ENCODE assay signal across 8 cellular contexts in the genomic region with DNA sequence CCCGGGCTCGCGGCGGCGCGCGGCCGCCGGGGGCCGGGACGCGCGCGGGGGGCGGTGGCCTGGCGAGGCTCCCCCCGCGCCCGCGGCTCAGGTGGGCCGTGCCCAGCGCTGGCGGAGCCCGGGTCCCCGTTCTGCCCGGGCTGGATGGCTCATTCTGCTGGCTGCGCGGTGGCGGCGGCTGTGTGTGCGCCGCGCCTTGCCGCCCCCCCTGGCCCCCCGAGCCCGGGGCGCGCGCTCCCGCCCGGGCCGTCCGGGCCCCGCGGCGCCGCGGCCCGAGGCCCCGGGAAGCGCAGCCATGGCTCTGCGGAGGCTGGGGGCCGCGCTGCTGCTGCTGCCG. TPM values are rescaled to one million over a fixed set of nuclear protein-coding genes. Genes with fewer than 3 reads are reported as not detected.
DNase-seq lines count a peak whose midpoint lies in the region; ATAC-seq and TF ChIP-seq lines count a peak whose summit lies in the region.

EPHB2 (plus strand) TSS at position 152 of the 337 bp plus-strand sequence; CDS start at position 296, 144 bp downstream.

- no peaks in the 10 kb centered on the region for H3K79me2 ChIP-seq in GM23338 (replicated peaks; ENCODE audit: insufficient read depth)

- H3K4me3 ChIP-seq in GM23338 = peak within 1 kb of the TSS; percentile 62
- H3K4me3 ChIP-seq in SJCRH30 = peak within 1 kb of the TSS; percentile 74
- H3K4me3 ChIP-seq in coronary artery = peak within 1 kb of the TSS; percentile 81
- peak within 1 kb of the TSS; percentile 30 for H3K4me3 ChIP-seq in lung
- peak within 1 kb of the TSS; percentile 43 to 60 (median 49) for H3K4me3 ChIP-seq in stomach

- H3K4me1 ChIP-seq in GM23338 (ENCODE audit: insufficient read depth) (no peaks in the 10 kb centered on the region; the same call in 1 of the 2 replicates), SJCRH30 (peaks cover 14% of the 10 kb centered on the region), lung (ENCODE audit: control insufficient read depth in 2 of 2, insufficient read depth in 2 of 2, low read length in 2 of 2) (peaks cover 0 to 2% of the 10 kb centered on the region in 2 donors), stomach (peaks cover 12 to 27% (median 18%) of the 10 kb centered on the region in 4 donors)

- peak within 1 kb of the TSS; percentile 73 for H3K4me3 Mint-ChIP-seq in GM23338

- peak; percentile 93 for DNase-seq in AG20443 (ENCODE audit: low spot score)
- peak; percentile 55 for DNase-seq in GM23338 (ENCODE audit: low spot score)
- DNase-seq in SJCRH30 = peak; percentile 60
- no peak for DNase-seq in coronary artery (ENCODE audit: low spot score)
- DNase-seq in lung (ENCODE audit: low spot score) = no peak
- DNase-seq in stomach = peak; percentile 27
- no peak for DNase-seq in cortex of kidney (lab: John Stamatoyannopoulos, UW)

- TF ChIP-seq POLR2A in stomach (IDR thresholded peaks at IDR 0.05) = no peak

- TF ChIP-seq CTCF in GM23338 (conservative IDR thresholded peaks at IDR 0.05; ENCODE audit: low read depth in 2 of 2) (no peak), coronary artery (IDR thresholded peaks at IDR 0.05) (no peak), lung (IDR thresholded peaks at IDR 0.05; ENCODE audit: control extremely low read depth, extremely low read depth) (no peak), stomach (IDR thresholded peaks at IDR 0.05) (no peak)

- H3K27ac ChIP-seq in GM23338 (ENCODE audit: low read depth) (no peak within 1 kb of the TSS), SJCRH30 (peak within 1 kb of the TSS; percentile 49), coronary artery (peak within 1 kb of the TSS in 1 of 2 donors; percentile 68), lung (ENCODE audit: low read depth in 1 of 2, low read length in 1 of 2) (no peak within 1 kb of the TSS), stomach (no peak within 1 kb of the TSS)

- H3K4me1 Mint-ChIP-seq in GM23338 = peaks cover 6% of the 10 kb centered on the region

- H4K20me1 ChIP-seq in GM23338 (replicated peaks; ENCODE audit: insufficient read depth) = no peaks in the 10 kb centered on the region

- WGBS in lung, 2 donors = 0 to 1% methylated on average over 6 to 55 of the region's 55 CpGs
- 0 to 1% (median 1%) methylated on average over 1 to 55 of the region's 55 CpGs; no CpG with 5 or more reads in 1 of the 5 donors for WGBS in stomach, 5 donors

- no peaks in the 10 kb centered on the region for H3F3A ChIP-seq in GM23338 (replicated peaks; ENCODE audit: low read depth)

- H3K9me3 Mint-ChIP-seq in GM23338 = no peaks in the 10 kb centered on the region; the same call in 1 of the 3 replicates

- H3K27ac Mint-ChIP-seq in GM23338 = no peak within 1 kb of the TSS

- peak within 1 kb of the TSS; percentile 91 for H2AFZ ChIP-seq in GM23338

- H3K27me3 ChIP-seq in GM23338 (ENCODE audit: insufficient read depth) (peaks cover 29% of the 10 kb centered on the region), SJCRH30 (no peaks in the 10 kb centered on the region), lung (ENCODE audit: control insufficient read depth, insufficient read depth) (no peaks in the 10 kb centered on the region), stomach (peaks cover 0 to 64% (median 43%) of the 10 kb centered on the region in 3 donors)

- H3K36me3 ChIP-seq in GM23338 (ENCODE audit: insufficient read depth) (no peaks in the 10 kb centered on the region), SJCRH30 (peaks cover 5% of the 10 kb centered on the region; the same call in 1 of the 2 replicates), lung (ENCODE audit: control insufficient read depth in 2 of 2, insufficient read depth in 2 of 2, low read length in 2 of 2) (no peaks in the 10 kb centered on the region), stomach (no peaks in the 10 kb centered on the region)

- intact Hi-C loops in stomach (cut with DNase I; ENCODE audit: low total_unique reads) = no loop called here

- H3K9me2 ChIP-seq in GM23338 (ENCODE audit: insufficient read depth) = no peaks in the 10 kb centered on the region

- no peaks in the 10 kb centered on the region for H3K36me3 Mint-ChIP-seq in GM23338 (ENCODE audit: low read depth)

- ATAC-seq in GM23338 (peak; percentile 12), lung (ENCODE audit: insufficient read depth, low FRiP score) (peak; percentile 62), GM21528 (IDR thresholded peaks at IDR 0.05; ENCODE audit: low FRiP score, unreplicated experiment) (no peak)

- TF ChIP-seq EP300 in stomach (IDR thresholded peaks at IDR 0.05) = no peak

- H3K27me3 Mint-ChIP-seq in GM23338 (ENCODE audit: insufficient read depth, low read depth, poor library complexity) = peaks cover 32% of the 10 kb centered on the region

- H3K4me2 ChIP-seq in GM23338 = peak within 1 kb of the TSS; percentile 82

- H3K9me3 ChIP-seq in SJCRH30 (replicated peaks) (0 out of 2 replicates have a peak, but pooled peaks cover 4% of the 10 kb centered on the region), lung (ENCODE audit: control insufficient read depth in 2 of 2, insufficient read depth in 1 of 2, low read length in 1 of 2) (no peaks in the 10 kb centered on the region), stomach (no peaks in the 10 kb centered on the region)

TF ChIP-seq in GM23338, 12 proteins besides CTCF, POLR2A, EP300 and RAD21:
- TF ChIP-seq STAT1 (IDR thresholded peaks at IDR 0.05; ENCODE audit: unreplicated experiment) (no peak), POLR2AphosphoS5 (IDR thresholded peaks at IDR 0.05; ENCODE audit: low read depth) (peak; percentile 42; the same call in 1 of the 2 replicates)

RNA-seq across cellular contexts. Expression of gene EPHB2, which starts in this region (rescaled TPM):
- 19.2 and 20.1 TPM in 2 replicates for total RNA-seq in GM23338 (2014; rRNA removed; shearing (Covaris generic))
- polyA plus RNA-seq in GM23338 (2016; fragmentation: Nextera tagmentation; extraction: Ambion mirVana) = 4.1 and 4.5 TPM in 2 replicates
- total RNA-seq in SJCRH30 (2014; rRNA removed; shearing (Covaris generic)) = 29.8 and 32.4 TPM in 2 replicates
- 1 to 10 TPM; 6.7 to 8.5 TPM for total RNA-seq in lung
- 1 to 10 TPM; 1.2 to 4.8 TPM for polyA plus RNA-seq in lung
- total RNA-seq in stomach = 10 to 100 TPM in 2 of 5 donors, 1 to 10 TPM in 2, not detected in 1; 2.6 to 88.1 (median 13.9) TPM
- 1 to 10 TPM in 1 of 3 donors, under 1 TPM in 2; 0.13 to 1.8 (median 0.31) TPM for polyA plus RNA-seq in stomach

Comparison
In these comparisons a context has a peak if more than half of its experiments do, and no peak if none do; other contexts are left out.
1. DNase-seq: peak in AG20443 (single experiment), GM23338 (single experiment), SJCRH30 (2 of 2) and stomach (single experiment); none in coronary artery (single experiment), lung (single experiment) and cortex of kidney (single experiment).
2. H3K4me3 ChIP-seq: peak in every context shown above with its lines; median percentile 81 in coronary artery; 74 in SJCRH30; 62 in GM23338; 49 in stomach; 30 in lung.